8 cellular contexts compared by ENCODE assay signal in the genomic region with DNA sequence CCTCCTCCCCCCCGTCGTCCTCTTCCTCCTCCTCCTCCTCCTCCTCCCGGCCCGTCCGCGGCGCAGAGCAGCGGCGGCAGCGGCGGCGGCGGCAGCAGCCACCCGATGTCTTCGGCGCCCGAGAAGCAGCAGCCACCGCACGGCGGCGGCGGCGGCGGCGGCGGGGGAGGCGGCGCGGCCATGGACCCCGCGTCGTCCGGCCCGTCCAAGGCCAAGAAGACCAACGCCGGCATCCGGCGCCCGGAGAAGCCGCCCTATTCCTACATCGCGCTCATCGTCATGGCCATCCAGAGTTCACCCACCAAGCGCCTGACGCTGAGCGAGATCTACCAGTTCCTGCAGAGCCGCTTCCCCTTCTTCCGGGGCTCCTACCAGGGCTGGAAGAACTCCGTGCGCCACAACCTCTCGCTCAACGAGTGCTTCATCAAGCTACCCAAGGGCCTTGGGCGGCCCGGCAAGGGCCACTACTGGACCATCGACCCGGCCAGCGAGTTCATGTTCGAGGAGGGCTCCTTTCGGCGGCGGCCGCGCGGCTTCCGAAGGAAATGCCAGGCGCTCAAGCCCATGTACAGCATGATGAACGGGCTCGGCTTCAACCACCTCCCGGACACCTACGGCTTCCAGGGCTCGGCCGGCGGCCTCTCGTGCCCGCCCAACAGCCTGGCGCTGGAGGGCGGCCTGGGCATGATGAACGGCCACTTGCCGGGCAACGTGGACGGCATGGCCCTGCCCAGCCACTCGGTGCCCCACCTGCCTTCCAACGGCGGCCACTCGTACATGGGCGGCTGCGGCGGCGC. TPM values are rescaled to one million over a fixed set of nuclear protein-coding genes. Genes with fewer than 3 reads are reported as not detected.
A peak's percentile ranks its signal among the peaks of the same experiment; 100 is the strongest.
DNase-seq lines count a peak whose midpoint lies in the region; ATAC-seq, FAIRE-seq and TF ChIP-seq lines count a peak whose summit lies in the region.

A gene (plus strand): TSS at position 63 of the 797 bp plus-strand sequence. CDS start 43 bp downstream, at position 106.

- TF ChIP-seq CTCF in fibroblast of pulmonary artery (IDR thresholded peaks at IDR 0.05; ENCODE audit: low read length, missing control alignments) (no peak), pancreas (IDR thresholded peaks at IDR 0.05) (no peak)

- H3K9me3 ChIP-seq in SJSA1 (replicated peaks): no peaks in the 10 kb centered on the region
- H3K9me3 ChIP-seq in pancreas: no peaks in the 10 kb centered on the region

- H3K4me3 ChIP-seq in SJSA1 (peak within 1 kb of the TSS; percentile 68), fibroblast of pulmonary artery (replicated peaks; ENCODE audit: low read depth, low read length) (peak within 1 kb of the TSS; percentile 55), pancreas (peak within 1 kb of the TSS; percentile 10 to 55 (median 38))

- peak in 1 of 4 donors; percentile 29 for ATAC-seq in pancreas
- no peak for ATAC-seq in GM18502 (IDR thresholded peaks at IDR 0.05; ENCODE audit: poor library complexity, unreplicated experiment)
- ATAC-seq in GM19452 (IDR thresholded peaks at IDR 0.05; ENCODE audit: unreplicated experiment): no peak
- no peak for ATAC-seq in GM18868 (IDR thresholded peaks at IDR 0.05; ENCODE audit: unreplicated experiment)

- FAIRE-seq in pancreas (lab: Jason Lieb, UNC): no peak

- 2 to 3% methylated on average over 66 to 87 of the region's 89 CpGs for WGBS in pancreas, 2 donors

- H3K27ac ChIP-seq in SJSA1: peak within 1 kb of the TSS; percentile 92
- peak within 1 kb of the TSS in 3 of 4 donors; percentile 24 to 52 (median 39) for H3K27ac ChIP-seq in pancreas

- H3K4me1 ChIP-seq in SJSA1 (replicated peaks) (peaks cover 34% of the 10 kb centered on the region), pancreas (peaks cover 0 to 6% (median 3%) of the 10 kb centered on the region in 3 donors)

- H3K27me3 ChIP-seq in SJSA1 (replicated peaks) (no peaks in the 10 kb centered on the region), pancreas (peaks cover 0 to 58% (median 9%) of the 10 kb centered on the region in 4 donors)

- H3K36me3 ChIP-seq in SJSA1 (peaks cover 80% of the 10 kb centered on the region), pancreas (no peaks in the 10 kb centered on the region)

- intact Hi-C loops in pancreas (cut with DNase I): loop anchor here in 1 of 3 donors (10.0 kb wide), 1 partner anchor 446 kb away; no protein-coding TSS in a partner anchor

- DNase-seq in ELF-1 (ENCODE audit: low read depth, low spot score) (peak; percentile 55), SJSA1 (ENCODE audit: low read depth in 1 of 2, low spot score in 2 of 2) (peak in 1 of 2 experiments; percentile 87), fibroblast of pulmonary artery (ENCODE audit: low read depth) (peak; percentile 64), pancreas (peak in 2 of 6 donors; percentile 59 to 70), epidermal melanocyte (ENCODE audit: insufficient read length, low spot score) (no peak)

RNA-seq across cellular contexts. Expression of the gene that starts here (rescaled TPM):
- total RNA-seq in SJSA1 (2014; rRNA removed; shearing (Covaris generic)): 25.7 and 34.7 TPM in 2 replicates
- under 1 TPM; 0.16 to 0.78 (median 0.42) TPM for total RNA-seq in pancreas
- 1 to 10 TPM in 1 of 2 donors, under 1 TPM in 1; 0.61 to 1.2 TPM for polyA plus RNA-seq in pancreas

Comparison
In these comparisons a context has a peak if more than half of its experiments do, and no peak if none do; other contexts are left out.
1. RNA of the gene that starts here (total RNA-seq): 25.7 to 34.7 TPM in SJSA1; 0.16 to 0.78 TPM in pancreas; every median in the first group is over 10 times any median in the second.
2. Peak in every context shown above with its lines, with median percentiles within 50 percentile points of each other: H3K4me3 ChIP-seq.